Comparison of ENCODE assay signal across 8 cellular contexts in the genomic region with DNA sequence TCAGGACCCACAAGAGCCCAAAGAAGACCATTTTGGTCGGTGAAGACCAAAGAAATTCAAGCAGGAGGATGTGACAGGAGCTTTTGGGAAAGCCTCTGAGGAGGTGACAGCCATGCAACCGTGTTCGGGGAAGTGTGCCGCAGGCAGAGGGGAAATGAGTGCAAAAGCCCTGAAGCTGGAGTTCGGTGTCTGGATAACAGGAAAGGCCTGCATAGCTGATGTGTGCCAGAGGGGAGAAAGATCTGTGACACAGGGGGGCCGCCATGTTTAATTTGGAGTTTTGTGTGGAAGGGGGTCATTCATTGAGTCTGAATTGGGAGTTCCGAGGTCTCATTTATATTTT. TPM values are rescaled to one million over a fixed set of nuclear protein-coding genes. Genes with fewer than 3 reads are reported as not detected.
DNase-seq lines count a peak whose midpoint lies in the region; ATAC-seq and TF ChIP-seq lines count a peak whose summit lies in the region.

No MANE protein-coding gene starts in this region.

- H3K9ac ChIP-seq in parathyroid adenoma, result peak overlapping the region; percentile 47

- no peak for DNase-seq in GM23338 (ENCODE audit: low spot score)
- DNase-seq in foreskin keratinocyte, result no peak
- DNase-seq in germinal center (ENCODE audit: low spot score), result no peak
- no peak for DNase-seq in mucosa of gallbladder (ENCODE audit: low spot score)

- ATAC-seq in GM23338 (no peak; the same call in 1 of the 3 replicates), foreskin keratinocyte (peak; percentile 2), GM21381 (IDR thresholded peaks at IDR 0.05; ENCODE audit: unreplicated experiment) (no peak)

- peaks cover 18% of the 10 kb centered on the region for H4K20me1 ChIP-seq in GM23338 (replicated peaks; ENCODE audit: insufficient read depth)

- H3K9me3 Mint-ChIP-seq in GM23338, result no peaks in the 10 kb centered on the region

- peak overlapping the region; percentile 98 for H3K27ac Mint-ChIP-seq in GM23338

- H3K27me3 ChIP-seq in ACC112 (ENCODE audit: insufficient read depth, low read length) (no peaks in the 10 kb centered on the region), GM23338 (ENCODE audit: insufficient read depth) (no peaks in the 10 kb centered on the region), foreskin keratinocyte (no peaks in the 10 kb centered on the region), parathyroid adenoma (ENCODE audit: control insufficient read depth, insufficient read depth, low read length) (no peaks in the 10 kb centered on the region)

- H3K4me2 ChIP-seq in GM23338, result peak overlapping the region; percentile 100
- H3K4me2 ChIP-seq in parathyroid adenoma (ENCODE audit: low read length), result peak overlapping the region; percentile 96

- H3K4me3 Mint-ChIP-seq in GM23338, result peak overlapping the region; percentile 86

- peak overlapping the region; percentile 81 for H3K4me3 ChIP-seq in ACC112 (ENCODE audit: low read depth, low read length)
- peak overlapping the region; percentile 99 for H3K4me3 ChIP-seq in GM23338
- peak overlapping the region; percentile 78 for H3K4me3 ChIP-seq in WI38 (ENCODE audit: low read depth, low read length)
- peak overlapping the region; percentile 73 for H3K4me3 ChIP-seq in parathyroid adenoma (ENCODE audit: low read depth, low read length)

- H3K27ac ChIP-seq in ACC112 (ENCODE audit: low read depth, low read length) (peak overlapping the region; percentile 88), GM23338 (ENCODE audit: low read depth) (peak overlapping the region; percentile 99), foreskin keratinocyte (peak overlapping the region; percentile 84), parathyroid adenoma (peak overlapping the region; percentile 91)

- no peaks in the 10 kb centered on the region for H3K9me3 ChIP-seq in parathyroid adenoma (ENCODE audit: control insufficient read depth, low read length)

- H3K79me2 ChIP-seq in ACC112 (ENCODE audit: control insufficient read depth, insufficient read depth, low read length, unreplicated experiment) (peaks cover 66% of the 10 kb centered on the region), GM23338 (replicated peaks; ENCODE audit: insufficient read depth) (peaks cover 56% of the 10 kb centered on the region), parathyroid adenoma (peaks cover 12% of the 10 kb centered on the region)

- H3K4me1 Mint-ChIP-seq in GM23338, result peaks cover 31% of the 10 kb centered on the region; the same call in 2 of the 3 replicates

- no peaks in the 10 kb centered on the region for H3K9me2 ChIP-seq in GM23338 (ENCODE audit: insufficient read depth)

- H3F3A ChIP-seq in GM23338 (replicated peaks; ENCODE audit: low read depth), result peaks cover 16% of the 10 kb centered on the region

- H3K36me3 Mint-ChIP-seq in GM23338 (ENCODE audit: low read depth), result peaks cover 11% of the 10 kb centered on the region; the same call in 2 of the 3 replicates

- H3K4me1 ChIP-seq in ACC112 (ENCODE audit: control insufficient read depth, insufficient read depth, low read length, unreplicated experiment) (peaks cover 46% of the 10 kb centered on the region), GM23338 (ENCODE audit: insufficient read depth) (peaks cover 23% of the 10 kb centered on the region), foreskin keratinocyte (peaks cover 14% of the 10 kb centered on the region), parathyroid adenoma (peaks cover 18% of the 10 kb centered on the region)

- peaks cover 5% of the 10 kb centered on the region for H3K27me3 Mint-ChIP-seq in GM23338 (ENCODE audit: insufficient read depth, low read depth, poor library complexity)

- TF ChIP-seq CTCF in GM23338 (conservative IDR thresholded peaks at IDR 0.05; ENCODE audit: low read depth in 2 of 2), result no peak
- TF ChIP-seq CTCF in WI38 (IDR thresholded peaks at IDR 0.05; ENCODE audit: low read depth, low read length), result no peak
- TF ChIP-seq CTCF in foreskin keratinocyte (conservative IDR thresholded peaks at IDR 0.05), result no peak
- TF ChIP-seq CTCF in parathyroid adenoma (IDR thresholded peaks at IDR 0.05), result no peak

- H3K36me3 ChIP-seq in ACC112 (ENCODE audit: insufficient read depth, low read length), result no peaks in the 10 kb centered on the region; the same call in 1 of the 2 replicates
- no peaks in the 10 kb centered on the region for H3K36me3 ChIP-seq in GM23338 (ENCODE audit: insufficient read depth)
- H3K36me3 ChIP-seq in parathyroid adenoma (ENCODE audit: control insufficient read depth, insufficient read depth, low read length), result no peaks in the 10 kb centered on the region

- H2AFZ ChIP-seq in ACC112 (ENCODE audit: low read length, unreplicated experiment) (no peak overlapping the region), GM23338 (peak overlapping the region; percentile 97), parathyroid adenoma (peak overlapping the region; percentile 98)

TF ChIP-seq in GM23338, 12 proteins besides CTCF, POLR2A, EP300 and RAD21 (continues in another document):
- TF ChIP-seq, protein P1, sequence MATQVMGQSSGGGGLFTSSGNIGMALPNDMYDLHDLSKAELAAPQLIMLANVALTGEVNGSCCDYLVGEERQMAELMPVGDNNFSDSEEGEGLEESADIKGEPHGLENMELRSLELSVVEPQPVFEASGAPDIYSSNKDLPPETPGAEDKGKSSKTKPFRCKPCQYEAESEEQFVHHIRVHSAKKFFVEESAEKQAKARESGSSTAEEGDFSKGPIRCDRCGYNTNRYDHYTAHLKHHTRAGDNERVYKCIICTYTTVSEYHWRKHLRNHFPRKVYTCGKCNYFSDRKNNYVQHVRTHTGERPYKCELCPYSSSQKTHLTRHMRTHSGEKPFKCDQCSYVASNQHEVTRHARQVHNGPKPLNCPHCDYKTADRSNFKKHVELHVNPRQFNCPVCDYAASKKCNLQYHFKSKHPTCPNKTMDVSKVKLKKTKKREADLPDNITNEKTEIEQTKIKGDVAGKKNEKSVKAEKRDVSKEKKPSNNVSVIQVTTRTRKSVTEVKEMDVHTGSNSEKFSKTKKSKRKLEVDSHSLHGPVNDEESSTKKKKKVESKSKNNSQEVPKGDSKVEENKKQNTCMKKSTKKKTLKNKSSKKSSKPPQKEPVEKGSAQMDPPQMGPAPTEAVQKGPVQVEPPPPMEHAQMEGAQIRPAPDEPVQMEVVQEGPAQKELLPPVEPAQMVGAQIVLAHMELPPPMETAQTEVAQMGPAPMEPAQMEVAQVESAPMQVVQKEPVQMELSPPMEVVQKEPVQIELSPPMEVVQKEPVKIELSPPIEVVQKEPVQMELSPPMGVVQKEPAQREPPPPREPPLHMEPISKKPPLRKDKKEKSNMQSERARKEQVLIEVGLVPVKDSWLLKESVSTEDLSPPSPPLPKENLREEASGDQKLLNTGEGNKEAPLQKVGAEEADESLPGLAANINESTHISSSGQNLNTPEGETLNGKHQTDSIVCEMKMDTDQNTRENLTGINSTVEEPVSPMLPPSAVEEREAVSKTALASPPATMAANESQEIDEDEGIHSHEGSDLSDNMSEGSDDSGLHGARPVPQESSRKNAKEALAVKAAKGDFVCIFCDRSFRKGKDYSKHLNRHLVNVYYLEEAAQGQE (IDR thresholded peaks at IDR 0.05; ENCODE audit: unreplicated experiment), result no peak
- TF ChIP-seq POLR2AphosphoS5 (IDR thresholded peaks at IDR 0.05; ENCODE audit: low read depth), result no peak

RNA-seq across cellular contexts. Expression of a gene that starts 0.9 kb away (rescaled TPM):
- 32.7 and 61.3 TPM in 2 replicates for total RNA-seq in GM23338 (2014; rRNA removed; shearing (Covaris generic))
- polyA plus RNA-seq in GM23338 (2016; fragmentation: Nextera tagmentation; extraction: Ambion mirVana) (42.2 and 49.8 TPM in 2 replicates), foreskin keratinocyte (26.4 and 27.3 TPM in 2 replicates)
- total RNA-seq in foreskin keratinocyte (49.6 and 50.8 TPM in 2 replicates), mucosa of gallbladder (47.1 TPM)

RNA-seq across cellular contexts. Expression of a gene that starts 53.4 kb away (rescaled TPM):
- 298 and 349 TPM in 2 replicates for total RNA-seq in GM23338 (2014; rRNA removed; shearing (Covaris generic))
- polyA plus RNA-seq in GM23338 (2016; fragmentation: Nextera tagmentation; extraction: Ambion mirVana) (370 and 495 TPM in 2 replicates), foreskin keratinocyte (107 and 135 TPM in 2 replicates)
- total RNA-seq in foreskin keratinocyte (153 and 169 TPM in 2 replicates), mucosa of gallbladder (80.7 TPM)

RNA-seq across cellular contexts. Expression of a gene that starts 55.3 kb away (rescaled TPM):
- 12.0 and 12.5 TPM in 2 replicates for total RNA-seq in GM23338 (2014; rRNA removed; shearing (Covaris generic))
- polyA plus RNA-seq in GM23338 (2016; fragmentation: Nextera tagmentation; extraction: Ambion mirVana) (6.3 and 6.8 TPM in 2 replicates), foreskin keratinocyte (34.4 and 39.5 TPM in 2 replicates)
- total RNA-seq in foreskin keratinocyte (38.9 and 41.5 TPM in 2 replicates), mucosa of gallbladder (55.7 TPM)
